In the genomic region with DNA sequence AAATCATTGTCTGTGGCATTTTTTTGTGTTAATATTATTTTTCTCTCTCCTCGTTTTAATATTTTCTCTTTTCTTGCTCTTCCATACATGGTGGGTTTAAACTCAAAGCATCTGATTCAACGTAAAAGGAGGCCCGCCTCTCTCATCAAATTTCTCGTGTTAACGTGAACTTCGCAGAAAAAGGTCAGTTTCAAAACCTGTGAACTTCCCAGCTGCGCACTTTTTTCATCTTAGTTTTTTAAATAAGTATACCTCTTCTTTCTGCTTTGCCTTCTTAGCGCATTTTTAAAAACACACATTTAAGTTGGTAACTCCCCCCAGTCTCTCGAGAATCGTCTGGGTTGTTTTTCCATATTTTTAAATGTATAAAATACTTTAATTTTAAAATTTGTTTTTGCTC, we compare ENCODE assay signal across 13 cellular contexts. TPM values are rescaled to one million over a fixed set of nuclear protein-coding genes. Genes with fewer than 3 reads are reported as not detected.
A peak's percentile ranks its signal among the peaks of the same experiment; 100 is the strongest.
DNase-seq lines count a peak whose midpoint lies in the region; ATAC-seq, FAIRE-seq and TF ChIP-seq lines count a peak whose summit lies in the region.
"Had no signal": no experiment of that assay in that cellular context is flagged by ENCODE, and none has a peak within 500 bp of the region (broad histone marks: within the 10 kb centered on the region; RNA-seq: fewer than 3 reads in every experiment).

No MANE protein-coding gene starts in this region.

- H3K9me3 ChIP-seq in neural progenitor cell (ENCODE audit: low read depth), result no peaks in the 10 kb centered on the region

- peak overlapping the region; percentile 88 for H3K4me3 Mint-ChIP-seq in activated naive CD8-positive, alpha-beta T cell treated with anti-CD3 and anti-CD28 coated beads, Interleukin-2, amount 10 ng/mL, durations not matched to agents 7 days and 5 days
- H3K4me3 Mint-ChIP-seq in neural progenitor cell, result peak overlapping the region; percentile 49

- H3K79me2 ChIP-seq in neural progenitor cell (ENCODE audit: low read depth), result no peaks in the 10 kb centered on the region

- no peaks in the 10 kb centered on the region for H3K36me3 Mint-ChIP-seq in activated naive CD8-positive, alpha-beta T cell treated with anti-CD3 and anti-CD28 coated beads, Interleukin-2, amount 10 ng/mL, durations not matched to agents 7 days and 5 days
- H3K36me3 Mint-ChIP-seq in neural progenitor cell, result no peaks in the 10 kb centered on the region

- H3K27ac Mint-ChIP-seq in activated naive CD8-positive, alpha-beta T cell treated with anti-CD3 and anti-CD28 coated beads, Interleukin-2, amount 10 ng/mL, durations not matched to agents 7 days and 5 days, result no peak overlapping the region
- no peak overlapping the region for H3K27ac Mint-ChIP-seq in neural progenitor cell

- no peaks in the 10 kb centered on the region for H3K9me3 Mint-ChIP-seq in activated naive CD8-positive, alpha-beta T cell treated with anti-CD3 and anti-CD28 coated beads, Interleukin-2, amount 10 ng/mL, durations not matched to agents 7 days and 5 days
- H3K9me3 Mint-ChIP-seq in neural progenitor cell, result no peaks in the 10 kb centered on the region

- peaks cover 100% of the 10 kb centered on the region for H3K27me3 ChIP-seq in neural progenitor cell

- H3K27me3 Mint-ChIP-seq in activated naive CD8-positive, alpha-beta T cell treated with anti-CD3 and anti-CD28 coated beads, Interleukin-2, amount 10 ng/mL, durations not matched to agents 7 days and 5 days, result peaks cover 97% of the 10 kb centered on the region
- H3K27me3 Mint-ChIP-seq in neural progenitor cell (ENCODE audit: insufficient read depth, low read depth), result peaks cover 92% of the 10 kb centered on the region

- H3K4me1 ChIP-seq in neural progenitor cell, result peaks cover 5% of the 10 kb centered on the region

- POLR2A ChIA-PET in activated naive CD8-positive, alpha-beta T cell treated with anti-CD3 and anti-CD28 coated beads, Interleukin-2, amount 10 ng/mL, durations not matched to agents 7 days and 5 days (lab: Charles Lee), result no interaction called here

- H3K9ac ChIP-seq in neural progenitor cell, result no peak overlapping the region

- no peak overlapping the region for H3K27ac ChIP-seq in neural progenitor cell

- TF ChIP-seq CTCF in neural progenitor cell (IDR thresholded peaks at IDR 0.05) (no peak), D721Med (IDR thresholded peaks at IDR 0.05; ENCODE audit: insufficient read depth, missing control alignments) (no peak)

- peaks cover 9% of the 10 kb centered on the region for H3K4me1 Mint-ChIP-seq in activated naive CD8-positive, alpha-beta T cell treated with anti-CD3 and anti-CD28 coated beads, Interleukin-2, amount 10 ng/mL, durations not matched to agents 7 days and 5 days
- H3K4me1 Mint-ChIP-seq in neural progenitor cell, result peaks cover 13% of the 10 kb centered on the region

- peak overlapping the region; percentile 92 for H3K4me2 ChIP-seq in neural progenitor cell

- no peaks in the 10 kb centered on the region for H3K36me3 ChIP-seq in neural progenitor cell

- peaks cover 16% of the 10 kb centered on the region for H3F3A ChIP-seq in neural progenitor cell (ENCODE audit: low read depth)

- H3K4me3 ChIP-seq in neural progenitor cell, result no peak overlapping the region

- ATAC-seq in activated naive CD8-positive, alpha-beta T cell treated with anti-CD3 and anti-CD28 coated beads, Interleukin-2, amount 10 ng/mL, durations not matched to agents 7 days and 5 days (ENCODE audit: low read depth), result no peak

- H4K20me1 ChIP-seq in neural progenitor cell (ENCODE audit: low read depth), result peaks cover 77% of the 10 kb centered on the region

- DNase-seq in SKM-1 (lab: John Stamatoyannopoulos, UW; ENCODE audit: unreplicated experiment) (peak; percentile 24), SKM-1 treated with dmso at 0.1 percent for 144 hours (lab: John Stamatoyannopoulos, UW; ENCODE audit: unreplicated experiment) (no peak), Kasumi-1 (lab: John Stamatoyannopoulos, UW) (peak; percentile 64 to 69), neural progenitor cell (ENCODE audit: low spot score) (no peak), SHP77 (lab: John Stamatoyannopoulos, UW) (no peak), D721Med (ENCODE audit: insufficient read length, low spot score) (no peak), NCI-H1417 treated with DMSO at 0.1 percent for 48 hours (lab: John Stamatoyannopoulos, UW) (no peak)
- DNase-seq in activated naive CD8-positive, alpha-beta T cell treated with anti-CD3 and anti-CD28 coated beads, Interleukin-2, amount 10 ng/mL, durations not matched to agents 7 days and 5 days, result no peak
- DNase-seq: cerebellar nuclear complex, NCI-H1694, nucleus accumbens had no signal

- FAIRE-seq in D721Med (lab: Jason Lieb, UNC), result no peak
- FAIRE-seq: TTC549 had no signal

- H2AFZ ChIP-seq in neural progenitor cell (replicated peaks), result no peak overlapping the region

RNA-seq across cellular contexts. Expression of a gene that starts 9.1 kb away (rescaled TPM):
- not detected for total RNA-seq in activated naive CD8-positive, alpha-beta T cell treated with anti-CD3 and anti-CD28 coated beads, Interleukin-2, amount 10 ng/mL, durations not matched to agents 7 days and 5 days
- not detected in 2 replicates for total RNA-seq in neural progenitor cell (ENCODE audit: low replicate concordance)
- total RNA-seq: kidney epithelial cell had no signal

RNA-seq across cellular contexts. Expression of a gene that starts 12.7 kb away (rescaled TPM):
- 10 to 100 TPM; 42.9 to 48.9 TPM for total RNA-seq in activated naive CD8-positive, alpha-beta T cell treated with anti-CD3 and anti-CD28 coated beads, Interleukin-2, amount 10 ng/mL, durations not matched to agents 7 days and 5 days
- total RNA-seq in neural progenitor cell (ENCODE audit: low replicate concordance), result 48.6 and 80.5 TPM in 2 replicates

Comparison
In these comparisons a context has a peak if more than half of its experiments do, and no peak if none do; other contexts are left out.
1. DNase-seq: peak in SKM-1 (single experiment) and Kasumi-1 (2 of 2); none in SKM-1 treated with dmso at 0.1 percent for 144 hours (single experiment), activated naive CD8-positive, alpha-beta T cell treated with anti-CD3 and anti-CD28 coated beads, Interleukin-2, amount 10 ng/mL, durations not matched to agents 7 days and 5 days (single experiment), neural progenitor cell (single experiment), SHP77 (0 of 2), D721Med (single experiment) and NCI-H1417 treated with DMSO at 0.1 percent for 48 hours (single experiment).